In the genomic region with DNA sequence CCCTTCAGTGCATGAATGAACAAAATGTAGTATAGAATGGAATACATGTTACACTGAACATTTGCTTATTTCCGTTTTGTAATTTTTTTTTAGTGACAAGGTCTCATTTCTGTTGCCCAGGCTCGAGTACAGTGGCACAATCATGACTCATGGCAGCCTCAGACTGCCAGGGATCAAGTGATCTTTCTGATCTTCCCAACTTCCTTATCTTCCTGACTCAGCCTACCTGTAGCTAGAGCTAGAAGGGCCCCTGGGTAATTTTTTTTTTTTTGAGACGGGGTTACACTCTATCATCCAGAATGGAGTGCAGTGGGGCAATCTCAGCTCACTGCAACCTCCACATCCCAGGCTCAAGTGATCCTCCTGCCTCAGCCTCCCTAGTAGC, we compare ENCODE assay signal across 13 cellular contexts.
DNase-seq lines count a peak whose midpoint lies in the region; ATAC-seq and TF ChIP-seq lines count a peak whose summit lies in the region.
"Had no signal": no experiment of that assay in that cellular context is flagged by ENCODE, and none has a peak within 500 bp of the region (broad histone marks: within the 10 kb centered on the region; RNA-seq: fewer than 3 reads in every experiment).

No MANE protein-coding gene starts in this region.

- peak overlapping the region; percentile 23; the same call in 1 of the 2 replicates for H3K27ac ChIP-seq in HL-60 (replicated peaks)
- H3K27ac ChIP-seq: BLaER1, KMS-11, prostate gland had no signal

- TF ChIP-seq CTCF in HL-60 (IDR thresholded peaks at IDR 0.05; ENCODE audit: insufficient read depth, low read length) = no peak

- 0 out of 2 replicates have a peak, but pooled peaks have one; percentile 38 for TF ChIP-seq POLR2A in Raji (IDR thresholded peaks at IDR 0.05; ENCODE audit: insufficient read depth, low read depth, low read length)

- no peak overlapping the region for H3K4me3 ChIP-seq in HL-60 (replicated peaks; ENCODE audit: insufficient read depth, low read length)
- H3K4me3 ChIP-seq: BLaER1, prostate gland had no signal

- no peak for ATAC-seq in GM18909 (IDR thresholded peaks at IDR 0.05; ENCODE audit: poor library complexity, unreplicated experiment)
- ATAC-seq in GM21723 (IDR thresholded peaks at IDR 0.05; ENCODE audit: unreplicated experiment) = no peak
- ATAC-seq in GM21381 (IDR thresholded peaks at IDR 0.05; ENCODE audit: unreplicated experiment) = no peak

- no peaks in the 10 kb centered on the region for H3K27me3 ChIP-seq in HL-60 (ENCODE audit: insufficient read depth, poor library complexity, severe bottlenecking)
- H3K27me3 ChIP-seq: BLaER1 had no signal

- peak; percentile 23 to 29 for DNase-seq in AML-193 (lab: John Stamatoyannopoulos, UW)
- peak; percentile 55 to 74 for DNase-seq in HL-60 (ENCODE audit: low read depth in 1 of 2, low spot score in 1 of 2)
- peak; percentile 26 for DNase-seq in islet precursor cell
- no peak for DNase-seq in OCI-M2 (lab: John Stamatoyannopoulos, UW; ENCODE audit: unreplicated experiment)
- DNase-seq: activated CD8-positive, alpha-beta memory T cell treated with anti-CD3 and anti-CD28 coated beads for 24 hours; NCI-H2107 had no signal
